29 cellular contexts compared by ENCODE assay signal in genomic region chr5:39482098-39482497, GRCh38.
"Had no signal": no experiment of that assay in that cellular context is flagged by ENCODE, and none has a peak within 500 bp of the region (broad histone marks: within the 10 kb centered on the region; RNA-seq: fewer than 3 reads in every experiment).

No MANE protein-coding gene starts in this region.

- H3K4me3 ChIP-seq: ovary, psoas muscle, right lobe of liver, sigmoid colon, stomach, thoracic aorta, thyroid gland, tibial nerve, upper lobe of left lung, vagina had no signal

- H3K27me3 ChIP-seq: neutrophil, ovary, right lobe of liver, sigmoid colon, stomach, thyroid gland, tibial nerve, upper lobe of left lung, vagina had no signal

- H3K4me1 Mint-ChIP-seq: nephron progenitor cell; stimulated activated effector memory CD8-positive, alpha-beta T cell treated with anti-CD3 and anti-CD28 coated beads, Interleukin-12 subunit alpha, Interleukin-12 subunit beta, amount 100 ng/mL, for 72 hours; stimulated activated naive B cell treated with anti-CD40 and anti-IgM and Interleukin-4, amounts not matched to agents 10 μg/mL and 1 μg/mL and 100 μg/mL, for 72 hours had no signal

- ATAC-seq: natural killer cell; psoas muscle; right cardiac atrium; right lobe of liver; stimulated activated effector memory CD8-positive, alpha-beta T cell treated with anti-CD3 and anti-CD28 coated beads, Interleukin-12 subunit alpha, Interleukin-12 subunit beta, amount 100 ng/mL, for 72 hours; stimulated activated naive B cell treated with anti-CD40 and anti-IgM and Interleukin-4, amounts not matched to agents 10 μg/mL and 1 μg/mL and 100 μg/mL, for 72 hours had no signal

- H3K36me3 Mint-ChIP-seq: natural killer cell; stimulated activated effector memory CD8-positive, alpha-beta T cell treated with anti-CD3 and anti-CD28 coated beads, Interleukin-12 subunit alpha, Interleukin-12 subunit beta, amount 100 ng/mL, for 72 hours; stimulated activated naive B cell treated with anti-CD40 and anti-IgM and Interleukin-4, amounts not matched to agents 10 μg/mL and 1 μg/mL and 100 μg/mL, for 72 hours had no signal

- H3K27ac Mint-ChIP-seq: natural killer cell; nephron progenitor cell; progenitor cell of endocrine pancreas; stimulated activated effector memory CD8-positive, alpha-beta T cell treated with anti-CD3 and anti-CD28 coated beads, Interleukin-12 subunit alpha, Interleukin-12 subunit beta, amount 100 ng/mL, for 72 hours; stimulated activated naive B cell treated with anti-CD40 and anti-IgM and Interleukin-4, amounts not matched to agents 10 μg/mL and 1 μg/mL and 100 μg/mL, for 72 hours; stimulated activated naive CD8-positive, alpha-beta T cell treated with anti-CD3 and anti-CD28 coated beads, Interleukin-15, Interleukin-2, amounts not matched to agents 100 ng/mL and 50 ng/mL, for 24 hours had no signal

- H3K4me3 Mint-ChIP-seq: natural killer cell; nephron progenitor cell; neural crest cell; stimulated activated effector memory CD8-positive, alpha-beta T cell treated with anti-CD3 and anti-CD28 coated beads, Interleukin-12 subunit alpha, Interleukin-12 subunit beta, amount 100 ng/mL, for 72 hours; stimulated activated naive B cell treated with anti-CD40 and anti-IgM and Interleukin-4, amounts not matched to agents 10 μg/mL and 1 μg/mL and 100 μg/mL, for 72 hours; stimulated activated naive CD8-positive, alpha-beta T cell treated with anti-CD3 and anti-CD28 coated beads, Interleukin-15, Interleukin-2, amounts not matched to agents 100 ng/mL and 50 ng/mL, for 24 hours had no signal

- H3K79me2 ChIP-seq: parathyroid adenoma had no signal

- H3K4me1 ChIP-seq: parathyroid adenoma, psoas muscle, right lobe of liver, stomach, vagina had no signal

- DNase-seq: natural killer cell; nephron progenitor cell; occipital lobe; ovary; posterior cingulate gyrus; psoas muscle; right cardiac atrium; right lobe of liver; sigmoid colon; small intestine; stimulated activated CD4-positive, alpha-beta T cell treated with anti-CD3 and anti-CD28 coated beads, Interleukin-15, amount 100 ng/mL, for 24 hours; stimulated activated CD4-positive, alpha-beta T cell treated with anti-CD3 and anti-CD28 coated beads, Interleukin-2, amount 100 ng/mL, for 24 hours; stimulated activated CD4-positive, alpha-beta T cell treated with anti-CD3 and anti-CD28 coated beads, Interleukin-2, amount 100 ng/mL, for 48 hours; stimulated activated CD4-positive, alpha-beta T cell treated with anti-CD3 and anti-CD28 coated beads, Interleukin-4, amount 100 ng/mL, for 24 hours; stimulated activated naive B cell treated with anti-CD40 and anti-IgM and Interleukin-4, amounts not matched to agents 10 μg/mL and 1 μg/mL and 100 μg/mL, for 72 hours; stimulated activated naive CD4-positive, alpha-beta T cell treated with Interleukin-2 at 50 U/mL for 16 hours; stomach; thyroid gland; trophoblast cell; upper lobe of left lung had no signal

- H3K27me3 Mint-ChIP-seq: progenitor cell of endocrine pancreas had no signal

- H3K27ac ChIP-seq: neutrophil, ovary, parathyroid adenoma, psoas muscle, right lobe of liver, stomach, thoracic aorta, thyroid gland, tibial nerve, upper lobe of left lung, vagina had no signal

- H3K9ac ChIP-seq: parathyroid adenoma had no signal

- H3K36me3 ChIP-seq: neutrophil, ovary, right lobe of liver, sigmoid colon, stomach, thoracic aorta, thyroid gland, tibial nerve, upper lobe of left lung, vagina had no signal

- H3K9me3 Mint-ChIP-seq: natural killer cell; nephron progenitor cell; neural crest cell; stimulated activated effector memory CD8-positive, alpha-beta T cell treated with anti-CD3 and anti-CD28 coated beads, Interleukin-12 subunit alpha, Interleukin-12 subunit beta, amount 100 ng/mL, for 72 hours; stimulated activated naive B cell treated with anti-CD40 and anti-IgM and Interleukin-4, amounts not matched to agents 10 μg/mL and 1 μg/mL and 100 μg/mL, for 72 hours; stimulated activated naive CD8-positive, alpha-beta T cell treated with anti-CD3 and anti-CD28 coated beads, Interleukin-15, Interleukin-2, amounts not matched to agents 100 ng/mL and 50 ng/mL, for 24 hours had no signal
